7 cellular contexts compared by ENCODE assay signal in the genomic region with DNA sequence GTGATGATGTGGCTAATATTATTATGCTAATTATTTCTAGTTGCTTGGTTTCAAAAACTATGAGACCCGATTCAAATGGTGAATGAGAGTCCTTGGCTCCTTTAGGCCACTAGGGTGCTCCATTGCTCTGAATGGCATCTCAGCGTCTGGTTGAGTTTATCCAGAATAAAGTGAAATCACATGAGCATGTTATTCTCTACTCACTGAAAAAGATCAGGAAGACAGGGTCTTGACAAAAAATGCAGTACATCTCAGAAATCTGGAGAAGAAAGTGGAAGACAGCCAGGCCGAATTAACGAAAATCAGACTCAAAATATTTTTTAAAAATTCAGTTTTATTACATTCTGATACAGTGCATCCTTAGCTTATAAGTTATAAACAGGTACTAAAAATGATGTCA.
DNase-seq lines count a peak whose midpoint lies in the region; ATAC-seq, FAIRE-seq and TF ChIP-seq lines count a peak whose summit lies in the region.

No MANE protein-coding gene starts in this region.

- no peak overlapping the region for H3K4me3 ChIP-seq in HepG2 (replicated peaks in 1 of 3; ENCODE audit: insufficient read depth in 1 of 3, low read depth in 2 of 3, low read length in 3 of 3)

- TF ChIP-seq EP300 in HepG2 (IDR thresholded peaks at IDR 0.05; ENCODE audit: low read depth in 2 of 2, low read length in 2 of 2) (no peak), HepG2 (CRISPR knock-in tag; IDR thresholded peaks at IDR 0.05; ENCODE audit: borderline replicate concordance) (no peak)

- no peaks in the 10 kb centered on the region for H3K4me1 ChIP-seq in HepG2 (ENCODE audit: insufficient read depth, low read length)

- H3K27me3 ChIP-seq in HepG2 (ENCODE audit: control insufficient read depth in 1 of 2, insufficient read depth in 2 of 2, low read length in 2 of 2) = no peaks in the 10 kb centered on the region

- under 1% methylated on average over 4 of the region's 4 CpGs for WGBS in HepG2 (ENCODE audit: low lambda C conversion rate)

- DNase-seq in GDM1 (lab: John Stamatoyannopoulos, UW) = peak; percentile 63
- DNase-seq in NCI-H748 (lab: John Stamatoyannopoulos, UW; ENCODE audit: unreplicated experiment) = peak; percentile 76
- DNase-seq in cerebellar cortex (ENCODE audit: low spot score) = peak; percentile 34
- peak; percentile 13 for DNase-seq in HepG2 (ENCODE audit: low spot score)
- no peak for DNase-seq in cortex of kidney (lab: John Stamatoyannopoulos, UW)

- H2AFZ ChIP-seq in HepG2 (ENCODE audit: low read length) = no peak overlapping the region

- ATAC-seq in GM19455 (IDR thresholded peaks at IDR 0.05; ENCODE audit: unreplicated experiment) (peak; percentile 94), HG03432 (IDR thresholded peaks at IDR 0.05; ENCODE audit: unreplicated experiment) (peak; percentile 89), HepG2 (peak; percentile 80)

- peak; percentile 65 for TF ChIP-seq CTCF in HepG2 (CRISPR knock-in tag; IDR thresholded peaks at IDR 0.05)

- CTCF ChIA-PET in HepG2 (lab: Yijun Ruan, JAX; ENCODE audit: low intra/inter-chr PET ratio, low total read pairs) = no interaction called here

- FAIRE-seq in HepG2 (lab: Jason Lieb, UNC) = peak; percentile 60

- no peak overlapping the region for H3K9ac ChIP-seq in HepG2 (ENCODE audit: insufficient read depth, low read depth, low read length)

- H3K27ac ChIP-seq in HepG2 (ENCODE audit: extremely low read length, insufficient read depth, low read length) = no peak overlapping the region

- H3K4me2 ChIP-seq in HepG2 (ENCODE audit: low read depth, low read length) = no peak overlapping the region

- intact Hi-C loops in HepG2 (cut with micrococcal nuclease; ENCODE audit: unreplicated experiment) = loop anchor here (5.0 kb wide), 1 partner anchor 647 kb away; no protein-coding TSS in a partner anchor

- TF ChIP-seq POLR2A in HepG2 (IDR thresholded peaks at IDR 0.05; ENCODE audit: insufficient read depth in 1 of 2, low read depth in 2 of 2, low read length in 2 of 2) = no peak

- H3K9me3 ChIP-seq in HepG2 (ENCODE audit: low read length) = no peaks in the 10 kb centered on the region

- TF ChIP-seq RAD21 in HepG2 (CRISPR knock-in tag; IDR thresholded peaks at IDR 0.05) = peak; percentile 42; the same call in 1 of the 2 replicates

- BruUV-seq in HepG2 (replicated peaks; lab: Mats Ljungman, UMichigan) = no TSS peak

- in situ Hi-C loops in HepG2 (cut with HindIII; ENCODE audit: extremely low pct_ligation_motif_present, low pct_unique_long_range_greater_than_20kb) = loop anchor here (10.0 kb wide), 1 partner anchor 959 kb away; no protein-coding TSS in a partner anchor

- no peaks in the 10 kb centered on the region for H4K20me1 ChIP-seq in HepG2 (ENCODE audit: insufficient read depth, low read length)

- H3K36me3 ChIP-seq in HepG2 (replicated peaks in 1 of 2; ENCODE audit: control insufficient read depth in 1 of 2, insufficient read depth in 2 of 2, low read length in 2 of 2) = no peaks in the 10 kb centered on the region

- POLR2A ChIA-PET in HepG2 (lab: Yijun Ruan, JAX) = no interaction called here

- no peaks in the 10 kb centered on the region for H3K79me2 ChIP-seq in HepG2 (ENCODE audit: insufficient read depth, low read length)

TF ChIP-seq in HepG2, 621 proteins besides CTCF, POLR2A, EP300 and RAD21:
- peak; percentile 62 for TF ChIP-seq SMC3 (IDR thresholded peaks at IDR 0.05; ENCODE audit: low read length)
- no peak for TF ChIP-seq CREM (IDR thresholded peaks at IDR 0.05)
- TF ChIP-seq CREM (CRISPR knock-in tag; IDR thresholded peaks at IDR 0.05) = no peak
- peak; percentile 80 for TF ChIP-seq STAG1 (CRISPR knock-in tag; IDR thresholded peaks at IDR 0.05)
- TF ChIP-seq NPAS2 (CRISPR knock-in tag; IDR thresholded peaks at IDR 0.05; ENCODE audit: borderline replicate concordance) = no peak
- TF ChIP-seq THRA (CRISPR knock-in tag; IDR thresholded peaks at IDR 0.05; ENCODE audit: borderline replicate concordance) = no peak
